In genomic region chr2:6556755-6557154, GRCh38 we compare ENCODE assay signal across 13 cellular contexts.
DNase-seq lines count a peak whose midpoint lies in the region; ATAC-seq and TF ChIP-seq lines count a peak whose summit lies in the region.
"Had no signal": no experiment of that assay in that cellular context is flagged by ENCODE, and none has a peak within 500 bp of the region (broad histone marks: within the 10 kb centered on the region; RNA-seq: fewer than 3 reads in every experiment).

No MANE protein-coding gene starts in this region.

- H3K4me1 ChIP-seq in GM23338 (ENCODE audit: insufficient read depth) = peaks cover 8% of the 10 kb centered on the region; the same call in 1 of the 2 replicates
- no peaks in the 10 kb centered on the region for H3K4me1 ChIP-seq in SJSA1 (replicated peaks)
- H3K4me1 ChIP-seq: adrenal gland had no signal

- H3K4me3 Mint-ChIP-seq in GM23338 = no peak overlapping the region
- no peak overlapping the region for H3K4me3 Mint-ChIP-seq in activated naive CD8-positive, alpha-beta T cell treated with anti-CD3 and anti-CD28 coated beads, Interleukin-2, amount 50 U/mL, for 24 hours
- H3K4me3 Mint-ChIP-seq in activated CD8-positive, alpha-beta T cell treated with anti-CD3 and anti-CD28 coated beads for 36 hours = no peak overlapping the region
- H3K4me3 Mint-ChIP-seq: T-cell had no signal

- CTCF ChIA-PET in activated CD8-positive, alpha-beta T cell treated with anti-CD3 and anti-CD28 coated beads for 36 hours (lab: Charles Lee) = no interaction called here

- H3K4me1 Mint-ChIP-seq in GM23338 = peaks cover 5% of the 10 kb centered on the region
- H3K4me1 Mint-ChIP-seq in activated naive CD8-positive, alpha-beta T cell treated with anti-CD3 and anti-CD28 coated beads, Interleukin-2, amount 50 U/mL, for 24 hours = no peaks in the 10 kb centered on the region
- H3K4me1 Mint-ChIP-seq in activated CD8-positive, alpha-beta T cell treated with anti-CD3 and anti-CD28 coated beads for 36 hours (ENCODE audit: low read depth) = no peaks in the 10 kb centered on the region
- H3K4me1 Mint-ChIP-seq: T-cell had no signal

- no peak overlapping the region for H3K4me3 ChIP-seq in GM23338
- H3K4me3 ChIP-seq in SJSA1 = no peak overlapping the region
- H3K4me3 ChIP-seq: adrenal gland had no signal

- no peak overlapping the region for H3K27ac Mint-ChIP-seq in GM23338
- no peak overlapping the region for H3K27ac Mint-ChIP-seq in activated naive CD8-positive, alpha-beta T cell treated with anti-CD3 and anti-CD28 coated beads, Interleukin-2, amount 50 U/mL, for 24 hours
- no peak overlapping the region for H3K27ac Mint-ChIP-seq in activated CD8-positive, alpha-beta T cell treated with anti-CD3 and anti-CD28 coated beads for 36 hours
- H3K27ac Mint-ChIP-seq: T-cell had no signal

- no peaks in the 10 kb centered on the region for H3K79me2 ChIP-seq in GM23338 (replicated peaks; ENCODE audit: insufficient read depth)

- H3K4me2 ChIP-seq in GM23338 = peak overlapping the region; percentile 45; the same call in 1 of the 2 replicates

- POLR2A ChIA-PET in activated CD8-positive, alpha-beta T cell treated with anti-CD3 and anti-CD28 coated beads for 36 hours (lab: Charles Lee) = no interaction called here

- TF ChIP-seq CTCF in GM23338 (conservative IDR thresholded peaks at IDR 0.05; ENCODE audit: low read depth in 2 of 2) = no peak
- no peak for TF ChIP-seq CTCF in activated CD8-positive, alpha-beta T cell treated with anti-CD3 and anti-CD28 coated beads for 36 hours (IDR thresholded peaks at IDR 0.05)

- H3F3A ChIP-seq in GM23338 (replicated peaks; ENCODE audit: low read depth) = no peaks in the 10 kb centered on the region

- H3K9me3 ChIP-seq in SJSA1 (replicated peaks) = peaks cover 2% of the 10 kb centered on the region; the same call in 1 of the 2 replicates
- H3K9me3 ChIP-seq: adrenal gland had no signal

- H3K27ac ChIP-seq in GM23338 (ENCODE audit: low read depth) (no peak overlapping the region), SJSA1 (0 out of 2 replicates have a peak overlapping the region, but pooled peaks have one; percentile 5)
- H3K27ac ChIP-seq: adrenal gland had no signal

- no peak overlapping the region for H2AFZ ChIP-seq in GM23338

- H4K20me1 ChIP-seq in GM23338 (replicated peaks; ENCODE audit: insufficient read depth) = no peaks in the 10 kb centered on the region

- intact Hi-C loops in activated CD8-positive, alpha-beta T cell treated with anti-CD3 and anti-CD28 coated beads for 36 hours (cut with micrococcal nuclease) = no loop called here

- H3K36me3 ChIP-seq in GM23338 (ENCODE audit: insufficient read depth) = no peaks in the 10 kb centered on the region
- no peaks in the 10 kb centered on the region for H3K36me3 ChIP-seq in SJSA1
- H3K36me3 ChIP-seq: adrenal gland had no signal

- ATAC-seq in GM23338 (no peak), GM19455 (IDR thresholded peaks at IDR 0.05; ENCODE audit: unreplicated experiment) (no peak)
- ATAC-seq in activated naive CD8-positive, alpha-beta T cell treated with anti-CD3 and anti-CD28 coated beads, Interleukin-2, amount 50 U/mL, for 24 hours = no peak
- no peak for ATAC-seq in activated CD8-positive, alpha-beta T cell treated with anti-CD3 and anti-CD28 coated beads for 36 hours
- ATAC-seq: T-cell had no signal

- no peaks in the 10 kb centered on the region for H3K36me3 Mint-ChIP-seq in GM23338 (ENCODE audit: low read depth)
- H3K36me3 Mint-ChIP-seq in activated naive CD8-positive, alpha-beta T cell treated with anti-CD3 and anti-CD28 coated beads, Interleukin-2, amount 50 U/mL, for 24 hours (ENCODE audit: low read depth) = no peaks in the 10 kb centered on the region
- H3K36me3 Mint-ChIP-seq in activated CD8-positive, alpha-beta T cell treated with anti-CD3 and anti-CD28 coated beads for 36 hours (ENCODE audit: low read depth) = no peaks in the 10 kb centered on the region
- H3K36me3 Mint-ChIP-seq: T-cell had no signal

- H3K27me3 Mint-ChIP-seq in GM23338 (ENCODE audit: insufficient read depth, low read depth, poor library complexity) = peaks cover 3% of the 10 kb centered on the region
- H3K27me3 Mint-ChIP-seq in activated naive CD8-positive, alpha-beta T cell treated with anti-CD3 and anti-CD28 coated beads, Interleukin-2, amount 50 U/mL, for 24 hours = peaks cover 8% of the 10 kb centered on the region
- no peaks in the 10 kb centered on the region for H3K27me3 Mint-ChIP-seq in activated CD8-positive, alpha-beta T cell treated with anti-CD3 and anti-CD28 coated beads for 36 hours

- peaks cover 16% of the 10 kb centered on the region; the same call in 1 of the 2 replicates for H3K9me2 ChIP-seq in GM23338 (ENCODE audit: insufficient read depth)

- DNase-seq in GM23338 (ENCODE audit: low spot score) (no peak), SJSA1 (ENCODE audit: low read depth in 1 of 2, low spot score in 2 of 2) (peak; percentile 36 to 45), fibroblast of the conjunctiva (ENCODE audit: low read depth) (peak; percentile 17), renal cortical epithelial cell (ENCODE audit: low read depth) (peak; percentile 88)
- DNase-seq in activated naive CD8-positive, alpha-beta T cell treated with anti-CD3 and anti-CD28 coated beads, Interleukin-2, amount 50 U/mL, for 24 hours = no peak
- no peak for DNase-seq in stimulated activated CD4-positive, alpha-beta T cell treated with anti-CD3 and anti-CD28 coated beads, Interleukin-4, amount 100 ng/mL, for 4 hours
- DNase-seq in activated CD8-positive, alpha-beta T cell treated with anti-CD3 and anti-CD28 coated beads for 36 hours = no peak
- DNase-seq: adrenal gland; NCI-H1092 treated with DMSO at 0.1 percent for 48 hours; NCI-H774; stimulated activated CD4-positive, alpha-beta T cell treated with anti-CD3 and anti-CD28 coated beads, Interleukin-15, amount 100 ng/mL, for 24 hours; T-cell had no signal

- H3K9me3 Mint-ChIP-seq in GM23338 = peaks cover 53% of the 10 kb centered on the region
- H3K9me3 Mint-ChIP-seq in activated naive CD8-positive, alpha-beta T cell treated with anti-CD3 and anti-CD28 coated beads, Interleukin-2, amount 50 U/mL, for 24 hours = no peaks in the 10 kb centered on the region
- no peaks in the 10 kb centered on the region for H3K9me3 Mint-ChIP-seq in activated CD8-positive, alpha-beta T cell treated with anti-CD3 and anti-CD28 coated beads for 36 hours
- H3K9me3 Mint-ChIP-seq: T-cell had no signal

- H3K27me3 ChIP-seq in GM23338 (ENCODE audit: insufficient read depth) (no peaks in the 10 kb centered on the region), SJSA1 (replicated peaks) (no peaks in the 10 kb centered on the region)
- H3K27me3 ChIP-seq: adrenal gland had no signal

TF ChIP-seq in GM23338, 12 proteins besides CTCF, POLR2A, EP300 and RAD21 (continues in another document):
- TF ChIP-seq EZH2phosphoT487 (IDR thresholded peaks at IDR 0.05; ENCODE audit: unreplicated experiment) (no peak), NANOG (IDR thresholded peaks at IDR 0.05; ENCODE audit: borderline replicate concordance) (no peak), STAT1 (IDR thresholded peaks at IDR 0.05; ENCODE audit: unreplicated experiment) (no peak)

Comparison
In these comparisons a context has a peak if more than half of its experiments do, and no peak if none do; other contexts are left out.
1. DNase-seq: peak in SJSA1 (2 of 2), fibroblast of the conjunctiva (single experiment) and renal cortical epithelial cell (single experiment); none in GM23338 (single experiment), activated naive CD8-positive, alpha-beta T cell treated with anti-CD3 and anti-CD28 coated beads, Interleukin-2, amount 50 U/mL, for 24 hours (single experiment), stimulated activated CD4-positive, alpha-beta T cell treated with anti-CD3 and anti-CD28 coated beads, Interleukin-4, amount 100 ng/mL, for 4 hours (0 of 2) and activated CD8-positive, alpha-beta T cell treated with anti-CD3 and anti-CD28 coated beads for 36 hours (single experiment).